In the genomic region with DNA sequence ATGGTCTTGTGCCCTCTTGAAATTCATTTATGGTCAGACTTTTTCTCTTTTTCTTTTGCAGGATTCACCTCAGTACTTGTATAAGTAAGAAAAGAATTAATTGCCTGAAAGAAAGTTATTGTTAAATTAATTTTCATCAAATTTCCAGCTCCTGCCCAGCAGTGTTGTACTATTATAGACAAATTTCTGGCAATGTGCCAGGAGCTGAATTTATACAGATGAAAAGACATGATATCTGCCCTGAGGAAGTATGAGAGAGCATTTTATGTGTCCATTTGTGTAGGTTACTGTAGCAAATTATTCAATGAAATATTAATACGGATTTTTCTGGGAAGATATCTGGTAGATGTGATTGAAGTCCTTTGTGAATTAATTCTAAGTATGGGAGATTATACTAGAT, we compare ENCODE assay signal across 22 cellular contexts.
"Had no signal": no experiment of that assay in that cellular context is flagged by ENCODE, and none has a peak within 500 bp of the region (broad histone marks: within the 10 kb centered on the region; RNA-seq: fewer than 3 reads in every experiment).

No MANE protein-coding gene starts in this region.

- H3K4me1 ChIP-seq: SJCRH30 had no signal

- FAIRE-seq: HTR-8/SVneo had no signal

- ATAC-seq: Panc1, PC-3, Right ventricle myocardium inferior, SK-N-SH treated with all-trans-retinoic acid at 6 μM for 48 hours had no signal

- H3K4me2 ChIP-seq: KMS-11 had no signal

- H3K9me3 ChIP-seq: SJCRH30 had no signal

- DNase-seq: Kasumi-1, MM.1S, NCI-H1092 treated with DMSO at 0.1 percent for 48 hours, NCI-H1436, NCI-H187, NCI-H2029, NCI-H2081 treated with DMSO at 0.1 percent for 48 hours, NCI-H2171, NCI-H226, NCI-H446, NCI-H510A, NCI-H524 treated with DMSO at 0.1 percent for 48 hours, NCI-H82, PC-3, SHP77 treated with DMSO at 0.1 percent for 48 hours, SJCRH30 had no signal

- H3K27me3 ChIP-seq: SJCRH30 had no signal

- H3K9ac ChIP-seq: KMS-11 had no signal

- H3K4me3 ChIP-seq: SJCRH30 had no signal

- H3K27ac ChIP-seq: HL-60, KMS-11, SJCRH30 had no signal

- H3K36me3 ChIP-seq: SJCRH30 had no signal
